In genomic region chr9:129720865-129721545, GRCh38 we compare ENCODE assay signal across 17 cellular contexts. TPM values are rescaled to one million over a fixed set of nuclear protein-coding genes. Genes with fewer than 3 reads are reported as not detected.
A peak's percentile ranks its signal among the peaks of the same experiment; 100 is the strongest.
DNase-seq lines count a peak whose midpoint lies in the region; ATAC-seq lines count a peak whose summit lies in the region.
"Had no signal": no experiment of that assay in that cellular context is flagged by ENCODE, and none has a peak within 500 bp of the region (broad histone marks: within the 10 kb centered on the region; RNA-seq: fewer than 3 reads in every experiment).

No MANE protein-coding gene starts in this region.

- peak; percentile 42 for DNase-seq in DMS 273 (lab: John Stamatoyannopoulos, UW; ENCODE audit: unreplicated experiment)
- DNase-seq in DMS 273 treated with DMSO at 0.1 percent for 48 hours (lab: John Stamatoyannopoulos, UW) = no peak
- DNase-seq in HT-29 (ENCODE audit: low spot score) = peak; percentile 20
- peak; percentile 56 for DNase-seq in RPMI8226
- DNase-seq in left colon = no peak
- no peak for DNase-seq in cardiac septum (ENCODE audit: low spot score)
- no peak for DNase-seq in activated T-cell treated with anti-CD3 and anti-CD28 coated beads, Interleukin-2, amount 50 U/mL, for 1 hour
- DNase-seq: activated CD4-positive, alpha-beta T cell treated with anti-CD3 and anti-CD28 coated beads for 48 hours; activated T-cell treated with anti-CD3 and anti-CD28 coated beads for 4 hours; caudate nucleus; CD4-positive, alpha-beta memory T cell; effector memory CD4-positive, alpha-beta T cell; foreskin keratinocyte; naive thymus-derived CD4-positive, alpha-beta T cell; NCI-H1048 had no signal

- intact Hi-C loops in left colon (cut with DNase I, micrococcal nuclease) (loop anchor here in 1 of 2 donors (10.0 kb wide), 1 partner anchor 56 kb away; the partner anchor contains the start of gene PRRX2), cardiac septum (cut with DNase I) (no loop called here)

- ATAC-seq in left colon = peak; percentile 34
- no peak for ATAC-seq in GM18868 (IDR thresholded peaks at IDR 0.05; ENCODE audit: unreplicated experiment)
- ATAC-seq: foreskin keratinocyte; naive thymus-derived CD4-positive, alpha-beta T cell had no signal

RNA-seq across cellular contexts. Expression of gene PTGES, which starts 31.8 kb away (rescaled TPM):
- total RNA-seq in HT-29 (2014; rRNA removed; shearing (Covaris generic)) = 0.41 and 0.94 TPM in 2 replicates
- total RNA-seq in left colon (1 to 10 TPM; 2.5 to 5.0 TPM), cardiac septum (1.1 TPM)
- total RNA-seq: CD4-positive, alpha-beta memory T cell had no signal

RNA-seq across cellular contexts. Expression of gene PRRX2, which starts 55.6 kb away (rescaled TPM):
- total RNA-seq in HT-29 (2014; rRNA removed; shearing (Covaris generic)) = not detected in 2 replicates
- total RNA-seq in left colon = 1 to 10 TPM in 1 of 2 donors, under 1 TPM in 1; 0.52 to 1.1 TPM
- 4.4 TPM for total RNA-seq in cardiac septum
- total RNA-seq: A172; CD4-positive, alpha-beta memory T cell; foreskin keratinocyte had no signal

Comparison
In these comparisons a context has a peak if more than half of its experiments do, and no peak if none do; other contexts are left out.
1. DNase-seq: peak in DMS 273 (single experiment), HT-29 (single experiment) and RPMI8226 (single experiment); none in DMS 273 treated with DMSO at 0.1 percent for 48 hours (single experiment), left colon (0 of 2), cardiac septum (single experiment) and activated T-cell treated with anti-CD3 and anti-CD28 coated beads, Interleukin-2, amount 50 U/mL, for 1 hour (single experiment).